Comparison of ENCODE assay signal across 8 cellular contexts in the genomic region with DNA sequence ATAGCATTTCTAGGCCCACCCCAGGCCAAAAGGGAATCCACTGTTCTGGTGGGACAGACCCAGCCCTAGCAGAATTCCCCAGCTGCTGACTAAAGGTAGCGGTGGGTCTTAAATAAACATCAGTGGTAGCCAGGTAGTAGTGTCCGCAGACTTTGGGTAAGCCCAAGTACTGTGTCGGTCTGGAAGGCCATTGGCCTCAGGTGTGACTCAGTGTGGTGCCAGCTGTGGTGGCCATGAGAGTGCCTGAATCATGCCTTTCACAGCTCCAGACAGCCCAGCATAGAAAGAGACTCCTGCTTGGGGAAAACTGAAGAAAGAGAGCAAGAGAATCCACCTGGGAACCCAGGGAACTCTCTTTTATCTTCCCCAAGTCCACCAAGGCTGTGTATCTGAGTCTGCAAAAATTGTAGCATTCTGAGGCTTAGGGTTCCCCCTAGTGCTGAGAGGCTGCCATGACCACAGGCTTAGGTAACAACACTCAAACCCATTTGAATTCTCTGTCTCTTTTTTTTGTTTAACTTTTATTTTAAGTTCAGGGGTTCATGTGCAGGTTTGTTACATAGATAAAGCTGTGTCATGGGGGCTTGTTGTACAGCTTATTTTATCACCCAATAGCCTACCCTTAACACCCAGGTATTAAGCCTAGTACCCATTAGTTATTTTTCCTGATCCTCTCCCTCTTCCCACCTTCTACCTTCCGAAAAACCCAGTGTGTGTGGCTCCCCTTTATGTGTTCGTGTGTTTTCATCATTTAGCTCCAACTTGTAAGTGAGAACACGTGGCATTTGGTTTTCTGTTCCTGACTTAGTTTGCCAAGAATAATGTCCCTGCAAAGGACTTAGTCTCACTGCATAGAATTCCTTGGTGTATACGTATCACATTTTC. TPM values are rescaled to one million over a fixed set of nuclear protein-coding genes. Genes with fewer than 3 reads are reported as not detected.
DNase-seq lines count a peak whose midpoint lies in the region; ATAC-seq and TF ChIP-seq lines count a peak whose summit lies in the region.

No MANE protein-coding gene starts in this region.

- peak; percentile 95 for ATAC-seq in HCT116
- ATAC-seq in natural killer cell = peak; percentile 77 to 83 (median 80)
- no peak for ATAC-seq in thoracic aorta (ENCODE audit: insufficient number of reproducible peaks, low FRiP score, low read depth)
- no peak for ATAC-seq in GM18505 (IDR thresholded peaks at IDR 0.05; ENCODE audit: unreplicated experiment)

- H3K27me3 Mint-ChIP-seq in natural killer cell (ENCODE audit: low read depth in 2 of 2) = peaks cover 5 to 21% of the 10 kb centered on the region in 2 donors

- H3K4me2 ChIP-seq in HCT116 (ENCODE audit: low read length) = no peak overlapping the region

- H3K36me3 ChIP-seq in HCT116 (ENCODE audit: control insufficient read depth in 1 of 2, insufficient read depth in 2 of 2, low read length in 2 of 2) (no peaks in the 10 kb centered on the region), esophagus squamous epithelium (no peaks in the 10 kb centered on the region), thoracic aorta (no peaks in the 10 kb centered on the region)

- H3K9me3 ChIP-seq in HCT116 (ENCODE audit: control insufficient read depth in 1 of 2, insufficient read depth in 1 of 2, low read depth in 1 of 2, low read length in 2 of 2) = no peaks in the 10 kb centered on the region
- H3K9me3 ChIP-seq in esophagus squamous epithelium = no peaks in the 10 kb centered on the region
- no peaks in the 10 kb centered on the region for H3K9me3 ChIP-seq in thoracic aorta

- intact Hi-C loops in HCT116 (cut with micrococcal nuclease) (loop anchor here (1.0 to 5.0 kb wide), 5 partner anchors 86 to 318 kb away; no protein-coding TSS in a partner anchor), esophagus squamous epithelium (cut with DNase I) (loop anchor here (5.0 kb wide), 1 partner anchor 238 kb away; no protein-coding TSS in a partner anchor), natural killer cell (cut with micrococcal nuclease) (loop anchor here (1.0 kb wide), 2 partner anchors 140 to 241 kb away; no protein-coding TSS in a partner anchor)

- no peak overlapping the region for H2AFZ ChIP-seq in HCT116 (ENCODE audit: low read depth, low read length, poor library complexity, severe bottlenecking)

- no peak overlapping the region for H3K9ac ChIP-seq in HCT116 (ENCODE audit: low read length)

- H3K27ac Mint-ChIP-seq in natural killer cell = no peak overlapping the region

- peak; percentile 79 to 92 (median 89); a peak in 5 of 6 replicates for TF ChIP-seq CTCF in HCT116 (IDR thresholded peaks at IDR 0.05 in 2 of 3, conservative IDR thresholded peaks at IDR 0.05 in 1 of 3; ENCODE audit: borderline replicate concordance in 1 of 3, insufficient read depth in 1 of 3, low read depth in 2 of 3, low read length in 2 of 3)
- peak in 5 of 6 experiments; percentile 43 to 76 (median 72) for TF ChIP-seq CTCF in esophagus squamous epithelium (IDR thresholded peaks at IDR 0.05)
- TF ChIP-seq CTCF in natural killer cell (IDR thresholded peaks at IDR 0.05) = peak; percentile 76
- peak; percentile 62 for TF ChIP-seq CTCF in thoracic aorta (IDR thresholded peaks at IDR 0.05)

- WGBS in esophagus squamous epithelium, 2 donors = 37 to 61% methylated on average over 4 to 6 of the region's 7 CpGs

- no peaks in the 10 kb centered on the region for H3K9me2 ChIP-seq in HCT116 (ENCODE audit: insufficient read depth)

- H3K9me3 Mint-ChIP-seq in natural killer cell = no peaks in the 10 kb centered on the region

- H3K4me1 ChIP-seq in HCT116 (ENCODE audit: control insufficient read depth in 1 of 2, insufficient read depth in 2 of 2, low read length in 2 of 2) (no peaks in the 10 kb centered on the region), esophagus squamous epithelium (no peaks in the 10 kb centered on the region), thoracic aorta (ENCODE audit: control insufficient read depth in 1 of 2, low read depth in 2 of 2) (no peaks in the 10 kb centered on the region)

- peak; percentile 91 for TF ChIP-seq RAD21 in HCT116 (IDR thresholded peaks at IDR 0.05; ENCODE audit: low read depth)

- DNase-seq in DMS114 treated with DMSO at 0.1 percent for 48 hours (lab: John Stamatoyannopoulos, UW; ENCODE audit: unreplicated experiment) (peak; percentile 40), HCT116 (ENCODE audit: low read depth, low spot score) (peak; percentile 34), NCI-H526 treated with DMSO at 0.1 percent for 48 hours (lab: John Stamatoyannopoulos, UW) (peak; percentile 44), esophagus squamous epithelium (lab: John Stamatoyannopoulos, UW) (no peak), natural killer cell (peak; percentile 43), thoracic aorta (ENCODE audit: low spot score) (no peak)
- peak; percentile 61 for DNase-seq in activated CD8-positive, alpha-beta memory T cell treated with anti-CD3 and anti-CD28 coated beads, Interleukin-2, amount 50 U/mL, for 4 hours

- no peaks in the 10 kb centered on the region for H3K27me3 ChIP-seq in HCT116 (ENCODE audit: insufficient read depth, low read length)
- no peaks in the 10 kb centered on the region for H3K27me3 ChIP-seq in esophagus squamous epithelium
- H3K27me3 ChIP-seq in thoracic aorta (replicated peaks; ENCODE audit: insufficient read depth) = no peaks in the 10 kb centered on the region

- RAD21 ChIA-PET in HCT116 (lab: Charles Lee; ENCODE audit: low non-redundant PET in 1 of 2, low total read pairs in 2 of 2, uncharacterized antibody in 2 of 2, unreplicated experiment in 2 of 2) = no interaction called here

- no peaks in the 10 kb centered on the region for H3K4me1 Mint-ChIP-seq in natural killer cell

- TF ChIP-seq POLR2A in HCT116 (IDR thresholded peaks at IDR 0.05; ENCODE audit: borderline replicate concordance, extremely low read depth, insufficient read depth, insufficient read length) (no peak), esophagus squamous epithelium (IDR thresholded peaks at IDR 0.05) (no peak), GM18505 (IDR thresholded peaks at IDR 0.05; ENCODE audit: borderline replicate concordance, extremely low read depth, insufficient read depth, insufficient read length) (no peak)

- H3K36me3 Mint-ChIP-seq in natural killer cell = no peaks in the 10 kb centered on the region

- H3K4me3 ChIP-seq in HCT116 (replicated peaks in 1 of 2; ENCODE audit: low read depth in 1 of 2, low read length in 2 of 2) (no peak overlapping the region), esophagus squamous epithelium (no peak overlapping the region), thoracic aorta (no peak overlapping the region)

- H3K79me2 ChIP-seq in HCT116 (ENCODE audit: insufficient read depth, low read length) = no peaks in the 10 kb centered on the region

- no TSS peak for BruUV-seq in HCT116 (replicated peaks; lab: Mats Ljungman, UMichigan)

- CTCF ChIA-PET in HCT116 (lab: Charles Lee) = interaction anchor here (0.7 kb wide), 1 partner anchor 240 kb away, joined by 3 read pairs; no protein-coding TSS in a partner anchor

- H3K4me3 Mint-ChIP-seq in natural killer cell = no peak overlapping the region

- no peaks in the 10 kb centered on the region for H4K20me1 ChIP-seq in HCT116 (ENCODE audit: insufficient read depth)

- POLR2A ChIA-PET in HCT116 (lab: Charles Lee) = no interaction called here

- no peak overlapping the region for H3K27ac ChIP-seq in HCT116 (ENCODE audit: low read depth, low read length)
- H3K27ac ChIP-seq in esophagus squamous epithelium = no peak overlapping the region
- H3K27ac ChIP-seq in thoracic aorta = no peak overlapping the region

TF ChIP-seq in HCT116, 20 proteins besides CTCF, POLR2A, EP300 and RAD21 (continues in another document):
- TF ChIP-seq EZH2 (IDR thresholded peaks at IDR 0.05) (no peak), ZNF274 (IDR thresholded peaks at IDR 0.05; ENCODE audit: low read depth, low read length) (no peak), POLR2AphosphoS5 (IDR thresholded peaks at IDR 0.05; ENCODE audit: low read depth, low read length) (no peak), SIN3A (IDR thresholded peaks at IDR 0.05; ENCODE audit: low read depth) (no peak), FOSL1 (IDR thresholded peaks at IDR 0.05; ENCODE audit: low read depth) (no peak), CBX3 (IDR thresholded peaks at IDR 0.05; ENCODE audit: low read depth) (no peak)
- TF ChIP-seq, protein P1, sequence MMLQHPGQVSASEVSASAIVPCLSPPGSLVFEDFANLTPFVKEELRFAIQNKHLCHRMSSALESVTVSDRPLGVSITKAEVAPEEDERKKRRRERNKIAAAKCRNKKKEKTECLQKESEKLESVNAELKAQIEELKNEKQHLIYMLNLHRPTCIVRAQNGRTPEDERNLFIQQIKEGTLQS (IDR thresholded peaks at IDR 0.05) = no peak

RNA-seq across cellular contexts. Expression of a gene that starts 16.7 kb away (rescaled TPM):
- total RNA-seq in HCT116 (2021; ENCODE audit: unreplicated experiment) (27.0 TPM), esophagus squamous epithelium (1 to 10 TPM in 2 of 4 donors, under 1 TPM in 2; 0.15 to 2.8 (median 1.1) TPM), natural killer cell (under 1 TPM in 1 of 3 donors, not detected in 2; 0.34 TPM), thoracic aorta (1 to 10 TPM; 1.6 to 2.5 TPM)
- polyA plus RNA-seq in HCT116 (2012) = 9.7 and 13.5 TPM in 2 replicates

RNA-seq across cellular contexts. Expression of a gene that starts 43.0 kb away (rescaled TPM):
- total RNA-seq in HCT116 (2021; ENCODE audit: unreplicated experiment) = 1.4 TPM
- polyA plus RNA-seq in HCT116 (2012) = not detected in 2 replicates
- total RNA-seq in esophagus squamous epithelium = 100 to 1,000 TPM in 2 of 4 donors, 10 to 100 TPM in 1, 1 to 10 TPM in 1; 4.2 to 137 (median 67.1) TPM
- 1 to 10 TPM in 2 of 3 donors, under 1 TPM in 1; 0.45 to 2.9 (median 2.1) TPM for total RNA-seq in natural killer cell
- total RNA-seq in thoracic aorta = 100 to 1,000 TPM; 341 to 464 TPM

Comparison
In these comparisons a context has a peak if more than half of its experiments do, and no peak if none do; other contexts are left out.
1. DNase-seq: peak in DMS114 treated with DMSO at 0.1 percent for 48 hours (single experiment), HCT116 (single experiment), NCI-H526 treated with DMSO at 0.1 percent for 48 hours (single experiment), activated CD8-positive, alpha-beta memory T cell treated with anti-CD3 and anti-CD28 coated beads, Interleukin-2, amount 50 U/mL, for 4 hours (single experiment) and natural killer cell (single experiment); none in esophagus squamous epithelium (single experiment) and thoracic aorta (single experiment).
2. ATAC-seq: peak in HCT116 (single experiment) and natural killer cell (3 of 3); none in thoracic aorta (single experiment) and GM18505 (single experiment).
3. Peak in every context shown above with its lines, with median percentiles within 50 percentile points of each other: CTCF ChIP-seq.